23 cellular contexts compared by ENCODE assay signal in the genomic region with DNA sequence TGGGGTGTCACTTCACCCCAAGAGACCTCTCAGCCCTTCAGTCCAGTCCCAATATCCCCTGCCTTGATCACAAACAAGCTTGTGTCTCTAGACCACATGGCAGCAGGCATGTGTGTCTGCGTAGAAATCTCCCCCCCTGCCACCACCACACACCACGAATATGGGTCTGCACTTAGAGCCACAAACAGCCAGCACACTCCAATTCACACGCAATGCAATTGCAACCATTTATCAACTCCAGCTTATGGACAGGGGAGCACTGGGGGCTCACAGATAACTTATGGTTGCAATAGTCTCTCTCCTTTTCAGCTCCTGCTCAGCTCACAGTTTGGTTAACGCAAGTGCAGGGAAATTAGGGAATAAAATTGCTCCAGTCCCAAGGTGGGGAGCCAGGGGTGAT. TPM values are rescaled to one million over a fixed set of nuclear protein-coding genes. Genes with fewer than 3 reads are reported as not detected.
"Had no signal": no experiment of that assay in that cellular context is flagged by ENCODE, and none has a peak within 500 bp of the region (broad histone marks: within the 10 kb centered on the region; RNA-seq: fewer than 3 reads in every experiment).

No MANE protein-coding gene starts in this region.

- DNase-seq: activated CD4-positive, alpha-beta T cell treated with anti-CD3 and anti-CD28 coated beads, Interleukin-2, amount 50 U/mL, for 48 hours; activated CD8-positive, alpha-beta memory T cell treated with anti-CD3 and anti-CD28 coated beads, Interleukin-2, amount 10 ng/mL, durations not matched to agents 7 days and 5 days; activated effector memory CD4-positive, alpha-beta T cell treated with Interleukin-2 at 50 U/mL for 16 hours; activated T-cell treated with anti-CD3 and anti-CD28 coated beads, Interleukin-2, amount 50 U/mL, for 4 hours; cortex of kidney; effector CD8-positive, alpha-beta T cell; foreskin melanocyte; head of caudate nucleus; immature natural killer cell; left cardiac atrium; naive B cell; retina; stimulated activated CD4-positive, alpha-beta T cell treated with anti-CD3 and anti-CD28 coated beads, Interleukin-15, amount 100 ng/mL, for 24 hours; stimulated activated CD4-positive, alpha-beta T cell treated with anti-CD3 and anti-CD28 coated beads, Interleukin-4, amount 100 ng/mL, for 1 hour; stimulated activated naive B cell treated with anti-CD40 and anti-IgM and Interleukin-4, amounts not matched to agents 10 μg/mL and 1 μg/mL and 100 μg/mL, for 72 hours; T1000; thyroid gland had no signal

- H3K4me3 ChIP-seq: lung, thyroid gland, vagina had no signal

- H3K9me3 ChIP-seq: thyroid gland, vagina had no signal

- ATAC-seq: activated CD8-positive, alpha-beta memory T cell treated with anti-CD3 and anti-CD28 coated beads, Interleukin-2, amount 10 ng/mL, durations not matched to agents 7 days and 5 days; activated naive CD4-positive, alpha-beta T cell treated with anti-CD3 and anti-CD28 coated beads, Interleukin-2, amount 50 U/mL, for 72 hours; activated T-cell treated with anti-CD3 and anti-CD28 coated beads, Interleukin-2, amount 50 U/mL, for 4 hours; left cardiac atrium; stimulated activated naive B cell treated with anti-CD40 and anti-IgM and Interleukin-4, amounts not matched to agents 10 μg/mL and 1 μg/mL and 100 μg/mL, for 72 hours had no signal

- H3K27ac ChIP-seq: thyroid gland, vagina, VCaP had no signal

- H3K36me3 ChIP-seq: thyroid gland, vagina had no signal

RNA-seq across cellular contexts. Expression of gene HOXB9, which starts 2.6 kb away (rescaled TPM):
- total RNA-seq: fibroblast of lung, left cardiac atrium, mononuclear cell, thyroid gland, vagina had no signal
- polyA plus RNA-seq: fibroblast of lung, immature natural killer cell, lung had no signal

RNA-seq across cellular contexts. Expression of gene HOXB8, which starts 8.5 kb away (rescaled TPM):
- total RNA-seq: activated naive CD4-positive, alpha-beta T cell treated with anti-CD3 and anti-CD28 coated beads, Interleukin-2, amount 50 U/mL, for 72 hours; vagina had no signal
- polyA plus RNA-seq: immature natural killer cell had no signal

RNA-seq across cellular contexts. Expression of gene HOXB6, which starts 18.8 kb away (rescaled TPM):
- total RNA-seq: mononuclear cell had no signal
- polyA plus RNA-seq: immature natural killer cell had no signal

RNA-seq across cellular contexts. Expression of gene HOXB5, which starts 30.0 kb away (rescaled TPM):
- total RNA-seq: activated naive CD4-positive, alpha-beta T cell treated with anti-CD3 and anti-CD28 coated beads, Interleukin-2, amount 50 U/mL, for 72 hours; mononuclear cell had no signal
- polyA plus RNA-seq: immature natural killer cell had no signal
